ENCODE assay signal across 15 cellular contexts in genomic region chr10:102965455-102965854, GRCh38. TPM values are rescaled to one million over a fixed set of nuclear protein-coding genes. Genes with fewer than 3 reads are reported as not detected.
DNase-seq lines count a peak whose midpoint lies in the region; ATAC-seq and TF ChIP-seq lines count a peak whose summit lies in the region.
"Had no signal": no experiment of that assay in that cellular context is flagged by ENCODE, and none has a peak within 500 bp of the region (broad histone marks: within the 10 kb centered on the region; RNA-seq: fewer than 3 reads in every experiment).

No MANE protein-coding gene starts in this region.

- H3K9me3 ChIP-seq in Caco-2 (no peaks in the 10 kb centered on the region), adrenal gland (replicated peaks in 1 of 3) (no peaks in the 10 kb centered on the region)
- H3K9me3 ChIP-seq: BLaER1 treated with 17β-estradiol and CSF1 and Interleukin-3, amounts not matched to agents 10 nM and 100 nM; HAP-1 had no signal

- H3K27ac Mint-ChIP-seq in Caco-2 (ENCODE audit: unreplicated experiment) (peak overlapping the region; percentile 61), nephron (peak overlapping the region; percentile 25 to 77 (median 38))

- ATAC-seq in left colon (peak; percentile 81), GM21717 (IDR thresholded peaks at IDR 0.05; ENCODE audit: unreplicated experiment) (no peak)

- H3K4me3 Mint-ChIP-seq in Caco-2 (ENCODE audit: unreplicated experiment): peak overlapping the region; percentile 49
- peak overlapping the region in 1 of 3 experiments; percentile 40 for H3K4me3 Mint-ChIP-seq in nephron

- TF ChIP-seq CTCF in Caco-2 (IDR thresholded peaks at IDR 0.05; ENCODE audit: insufficient read depth in 1 of 2, low read depth in 1 of 2, low read length in 1 of 2, severe bottlenecking in 1 of 2, unreplicated experiment in 1 of 2) (no peak), adrenal gland (IDR thresholded peaks at IDR 0.05) (peak in 1 of 6 experiments; percentile 4), nephron (IDR thresholded peaks at IDR 0.05; ENCODE audit: unreplicated experiment in 3 of 3) (no peak)

- H3K27me3 ChIP-seq in Caco-2 (replicated peaks; ENCODE audit: control insufficient read depth, insufficient read depth, low read length) (no peaks in the 10 kb centered on the region), adrenal gland (no peaks in the 10 kb centered on the region)
- H3K27me3 ChIP-seq: BLaER1 treated with 17β-estradiol and CSF1 and Interleukin-3, amounts not matched to agents 10 nM and 100 nM had no signal

- peak overlapping the region; percentile 15 to 79 (median 74) for H3K27ac ChIP-seq in adrenal gland
- H3K27ac ChIP-seq: BLaER1 treated with 17β-estradiol and CSF1 and Interleukin-3, amounts not matched to agents 10 nM and 100 nM had no signal

- H3K36me3 Mint-ChIP-seq in Caco-2 (ENCODE audit: insufficient read depth, unreplicated experiment) (no peaks in the 10 kb centered on the region), nephron (ENCODE audit: low read depth) (no peaks in the 10 kb centered on the region)

- intact Hi-C loops in Caco-2 (cut with micrococcal nuclease; ENCODE audit: unreplicated experiment) (no loop called here), adrenal gland (cut with DNase I) (no loop called here), left colon (cut with DNase I, micrococcal nuclease) (no loop called here)

- H3K36me3 ChIP-seq in Caco-2 (ENCODE audit: control insufficient read depth, insufficient read depth, low read length) (no peaks in the 10 kb centered on the region), adrenal gland (replicated peaks in 1 of 2) (no peaks in the 10 kb centered on the region)
- H3K36me3 ChIP-seq: BLaER1 treated with 17β-estradiol and CSF1 and Interleukin-3, amounts not matched to agents 10 nM and 100 nM; HAP-1 had no signal

- TF ChIP-seq POLR2A in adrenal gland (IDR thresholded peaks at IDR 0.05): peak in 1 of 2 donors; percentile 4

- CTCF ChIA-PET in Caco-2 (lab: Charles Lee): no interaction called here

- H3K4me1 ChIP-seq in Caco-2 (peaks cover 30% of the 10 kb centered on the region), adrenal gland (replicated peaks in 1 of 2) (peaks cover 35 to 38% of the 10 kb centered on the region in 2 donors)
- H3K4me1 ChIP-seq: BLaER1 treated with 17β-estradiol and CSF1 and Interleukin-3, amounts not matched to agents 10 nM and 100 nM; HAP-1 had no signal

- H3K9me3 Mint-ChIP-seq in Caco-2 (ENCODE audit: unreplicated experiment): no peaks in the 10 kb centered on the region
- H3K9me3 Mint-ChIP-seq in nephron: no peaks in the 10 kb centered on the region

- no peaks in the 10 kb centered on the region for H3K27me3 Mint-ChIP-seq in Caco-2 (ENCODE audit: insufficient read depth, unreplicated experiment)
- H3K27me3 Mint-ChIP-seq in nephron (ENCODE audit: low read depth): peaks cover 3% of the 10 kb centered on the region

- POLR2A ChIA-PET in Caco-2 (lab: Charles Lee): no interaction called here

- no TSS peak for BruUV-seq in Caco-2 (replicated peaks; lab: Mats Ljungman, UMichigan)

- 17 to 28% (median 22%) methylated on average over 2 of the region's 2 CpGs for WGBS in adrenal gland, 4 donors

- DNase-seq in Caco-2 (peak in 1 of 2 experiments; percentile 20), adrenal gland (no peak), left colon (no peak), DMS79 treated with DMSO at 0.1 percent for 48 hours (lab: John Stamatoyannopoulos, UW) (no peak), ureter (ENCODE audit: low spot score) (no peak)
- DNase-seq in activated effector memory CD4-positive, alpha-beta T cell treated with anti-CD3 and anti-CD28 coated beads, Interleukin-2, amount 50 U/mL, for 16 hours: no peak
- DNase-seq: EL, KG1, NCI-H1436, NCI-H2081, NCI-H748 treated with DMSO at 0.1 percent for 48 hours had no signal

- peaks cover 20% of the 10 kb centered on the region for H3K4me1 Mint-ChIP-seq in Caco-2 (ENCODE audit: low read depth, unreplicated experiment)
- peaks cover 19% of the 10 kb centered on the region for H3K4me1 Mint-ChIP-seq in nephron

- H3K4me3 ChIP-seq in Caco-2 (ENCODE audit: low read depth, low read length) (no peak overlapping the region), adrenal gland (peak overlapping the region in 1 of 4 donors; percentile 0)
- H3K4me3 ChIP-seq: BLaER1 treated with 17β-estradiol and CSF1 and Interleukin-3, amounts not matched to agents 10 nM and 100 nM; HAP-1 had no signal

RNA-seq across cellular contexts. Expression of gene CNNM2, which starts 47.4 kb away (rescaled TPM):
- total RNA-seq in Caco-2 (2022): 14.1 and 16.1 TPM in 2 replicates
- total RNA-seq in adrenal gland: 10 to 100 TPM; 27.6 to 52.0 (median 41.8) TPM
- polyA plus RNA-seq in adrenal gland: 10 to 100 TPM in 1 of 3 donors, 1 to 10 TPM in 2; 5.4 to 28.3 (median 8.3) TPM
- total RNA-seq in left colon: 10 to 100 TPM; 34.5 to 38.6 TPM
- total RNA-seq in ureter: 12.7 TPM
